8 cellular contexts compared by ENCODE assay signal in the genomic region with DNA sequence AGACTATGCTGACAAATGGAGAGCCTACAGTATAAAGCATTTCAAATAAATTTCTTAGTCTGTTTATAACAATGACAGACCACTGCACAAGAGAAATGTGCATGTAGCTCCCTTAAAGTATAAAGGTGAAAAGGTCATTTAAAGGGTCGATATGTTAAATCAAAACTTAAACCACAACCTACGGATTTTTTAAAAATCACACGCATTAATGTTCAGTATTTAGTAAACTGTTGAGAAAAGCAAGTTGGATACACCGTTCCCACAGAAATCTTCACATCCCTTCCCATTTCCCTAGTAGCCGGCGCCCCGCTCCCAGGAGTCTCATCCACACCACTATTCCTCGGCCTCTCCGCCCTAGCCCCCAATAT. TPM values are rescaled to one million over a fixed set of nuclear protein-coding genes. Genes with fewer than 3 reads are reported as not detected.
A peak's percentile ranks its signal among the peaks of the same experiment; 100 is the strongest.
DNase-seq lines count a peak whose midpoint lies in the region; ATAC-seq and TF ChIP-seq lines count a peak whose summit lies in the region.

No MANE protein-coding gene starts in this region.

- H3K4me1 Mint-ChIP-seq in H9 = peaks cover 17 to 25% of the 10 kb centered on the region in 2 experiments
- peaks cover 23% of the 10 kb centered on the region for H3K4me1 Mint-ChIP-seq in activated CD4-positive, alpha-beta memory T cell treated with anti-CD3 and anti-CD28 coated beads for 36 hours (ENCODE audit: low read depth)

- H3K27ac ChIP-seq in H9 (ENCODE audit: insufficient read length, low read depth, low read length) (no peak overlapping the region), left ventricle myocardium inferior (replicated peaks) (peak overlapping the region; percentile 92)

- H2BK12ac ChIP-seq in H9 (ENCODE audit: insufficient read length, low read depth, low read length) = no peak overlapping the region

- peaks cover 9% of the 10 kb centered on the region; the same call in 1 of the 2 replicates for H3K79me2 ChIP-seq in H9 (ENCODE audit: insufficient read depth, low read length)

- no peak overlapping the region for H3T11ph ChIP-seq in H9 (ENCODE audit: low read length)

- no peak for TF ChIP-seq POLR2A in GM18505 (IDR thresholded peaks at IDR 0.05; ENCODE audit: borderline replicate concordance, extremely low read depth, insufficient read depth, insufficient read length)

- CTCF ChIA-PET in activated CD4-positive, alpha-beta memory T cell treated with anti-CD3 and anti-CD28 coated beads for 36 hours (lab: Charles Lee) = interaction anchor here (0.6 to 1.6 kb wide), 4 partner anchors 17 to 172 kb away, joined by 3 to 5 read pairs (median 4); partner anchors contain the start of genes KLHL28, MIS18BP1 and TOGARAM1

- H3K14ac ChIP-seq in H9 (ENCODE audit: insufficient read depth, low read length) = peak overlapping the region; percentile 82; the same call in 1 of the 2 replicates

- no peak overlapping the region for H4K5ac ChIP-seq in H9 (ENCODE audit: insufficient read length, low read depth, low read length)

- H2BK5ac ChIP-seq in H9 (ENCODE audit: insufficient read length, low read length) = no peak overlapping the region

- no peak overlapping the region for H4K91ac ChIP-seq in H9 (ENCODE audit: insufficient read length, low read depth, low read length)

- intact Hi-C loops in activated CD4-positive, alpha-beta memory T cell treated with anti-CD3 and anti-CD28 coated beads for 36 hours (cut with micrococcal nuclease) = loop anchor here (1.0 kb wide), 7 partner anchors 19 to 236 kb away; partner anchors contain the start of genes MIS18BP1, PRPF39 and TOGARAM1
- intact Hi-C loops in left ventricle myocardium inferior (cut with micrococcal nuclease) = no loop called here

- peaks cover 1% of the 10 kb centered on the region for H3K36me3 ChIP-seq in left ventricle myocardium inferior

- POLR2A ChIA-PET in activated CD4-positive, alpha-beta memory T cell treated with anti-CD3 and anti-CD28 coated beads for 36 hours (lab: Charles Lee) = interaction anchor here (0.7 to 3.3 kb wide), 4 partner anchors 17 to 171 kb away, joined by 3 to 26 read pairs (median 5); partner anchors contain the start of genes KLHL28, PRPF39 and TOGARAM1

- peak overlapping the region; percentile 98 for H3K9ac ChIP-seq in H9 (ENCODE audit: extremely low read depth, insufficient read length, low read length)

- H3K4me2 ChIP-seq in H9 (ENCODE audit: insufficient read depth, insufficient read length, low read length) = peak overlapping the region; percentile 91

- no peak overlapping the region for H2AFZ ChIP-seq in H9 (ENCODE audit: low read length)

- H3K4me3 ChIP-seq in left ventricle myocardium inferior (peak overlapping the region; percentile 90), skeletal muscle cell (ENCODE audit: low read depth, low read length) (peak overlapping the region; percentile 68)

- no peaks in the 10 kb centered on the region for H3K4me1 ChIP-seq in H9 (ENCODE audit: insufficient read depth, low read length)
- H3K4me1 ChIP-seq in left ventricle myocardium inferior = peaks cover 91% of the 10 kb centered on the region

- H2BK120ac ChIP-seq in H9 (ENCODE audit: low read depth, low read length, poor library complexity, severe bottlenecking) = no peak overlapping the region

- no peaks in the 10 kb centered on the region for H3K27me3 Mint-ChIP-seq in H9 (ENCODE audit: low read depth)
- no peaks in the 10 kb centered on the region for H3K27me3 Mint-ChIP-seq in activated CD4-positive, alpha-beta memory T cell treated with anti-CD3 and anti-CD28 coated beads for 36 hours

- no peak overlapping the region for H3K56ac ChIP-seq in H9 (ENCODE audit: insufficient read length, low read depth, low read length)

- no peaks in the 10 kb centered on the region for H3K79me1 ChIP-seq in H9 (ENCODE audit: insufficient read depth, low read depth, low read length, poor library complexity, severe bottlenecking)

- H2AK5ac ChIP-seq in H9 (ENCODE audit: insufficient read length, low read length) = no peak overlapping the region

- H3K4me3 Mint-ChIP-seq in H9 = peak overlapping the region; percentile 99 to 100
- H3K4me3 Mint-ChIP-seq in activated CD4-positive, alpha-beta memory T cell treated with anti-CD3 and anti-CD28 coated beads for 36 hours = peak overlapping the region; percentile 99

- H3K27me3 ChIP-seq in H9 (ENCODE audit: insufficient read depth, low read length) = no peaks in the 10 kb centered on the region
- H3K27me3 ChIP-seq in left ventricle myocardium inferior (ENCODE audit: low read depth) = no peaks in the 10 kb centered on the region

- no peak for DNase-seq in H9
- no peak for DNase-seq in activated CD4-positive, alpha-beta memory T cell treated with anti-CD3 and anti-CD28 coated beads for 36 hours
- no peak for DNase-seq in left ventricle myocardium inferior
- no peak for DNase-seq in skeletal muscle cell (ENCODE audit: low read depth)
- no peak for DNase-seq in stimulated activated CD4-positive, alpha-beta T cell treated with anti-CD3 and anti-CD28 coated beads, Interleukin-15, amount 100 ng/mL, for 24 hours
- DNase-seq in NCI-H187 (lab: John Stamatoyannopoulos, UW) = no peak

- H3K23me2 ChIP-seq in H9 (ENCODE audit: insufficient read length, low read depth, low read length, poor library complexity, severe bottlenecking) = peaks cover 2% of the 10 kb centered on the region

- H3K4ac ChIP-seq in H9 (ENCODE audit: low read depth, low read length) = no peak overlapping the region

- TF ChIP-seq CTCF in H9 (conservative IDR thresholded peaks at IDR 0.05) (no peak), left ventricle myocardium inferior (IDR thresholded peaks at IDR 0.05; ENCODE audit: borderline replicate concordance) (no peak)

- H2BK20ac ChIP-seq in H9 (ENCODE audit: low read depth, low read length, poor library complexity, severe bottlenecking) = no peak overlapping the region

- ATAC-seq in HG03460 (IDR thresholded peaks at IDR 0.05; ENCODE audit: unreplicated experiment) (no peak), GM18505 (IDR thresholded peaks at IDR 0.05; ENCODE audit: unreplicated experiment) (no peak)

- H3K9me3 ChIP-seq in H9 (ENCODE audit: control insufficient read depth, low read depth, low read length) (no peaks in the 10 kb centered on the region), left ventricle myocardium inferior (replicated peaks) (no peaks in the 10 kb centered on the region)

- no peak overlapping the region for H2BK15ac ChIP-seq in H9 (ENCODE audit: low read depth, low read length)

- H4K8ac ChIP-seq in H9 (replicated peaks; ENCODE audit: insufficient read length, low read depth, low read length) = no peak overlapping the region

- no peaks in the 10 kb centered on the region for H3K9me3 Mint-ChIP-seq in H9
- no peaks in the 10 kb centered on the region for H3K9me3 Mint-ChIP-seq in activated CD4-positive, alpha-beta memory T cell treated with anti-CD3 and anti-CD28 coated beads for 36 hours

- peak overlapping the region; percentile 98 to 100 (median 99) for H3K27ac Mint-ChIP-seq in H9
- peak overlapping the region; percentile 98 for H3K27ac Mint-ChIP-seq in activated CD4-positive, alpha-beta memory T cell treated with anti-CD3 and anti-CD28 coated beads for 36 hours

- H3K23ac ChIP-seq in H9 (ENCODE audit: insufficient read length, low read depth, low read length) = no peak overlapping the region

- no CpG with 5 or more reads among the region's 9 CpGs for WGBS in H9 (ENCODE audit: extremely low coverage, insufficient read length, low lambda C conversion rate)

- H3K18ac ChIP-seq in H9 (ENCODE audit: insufficient read length, low read depth, low read length) = peak overlapping the region; percentile 53

- peaks cover 3 to 12% (median 9%) of the 10 kb centered on the region in 3 experiments; a peak in 4 of 7 replicates for H3K36me3 Mint-ChIP-seq in H9 (ENCODE audit: insufficient read depth in 1 of 3, low read depth in 3 of 3)
- H3K36me3 Mint-ChIP-seq in activated CD4-positive, alpha-beta memory T cell treated with anti-CD3 and anti-CD28 coated beads for 36 hours = peaks cover 4% of the 10 kb centered on the region

- H4K20me1 ChIP-seq in H9 (ENCODE audit: control insufficient read depth, insufficient read depth, insufficient read length) = no peaks in the 10 kb centered on the region

RNA-seq across cellular contexts. Expression of gene FKBP3, which starts 0.6 kb away (rescaled TPM):
- total RNA-seq in H9 (2021) (154 and 157 TPM in 2 replicates), left ventricle myocardium inferior (107 TPM)
- total RNA-seq in activated CD4-positive, alpha-beta memory T cell treated with anti-CD3 and anti-CD28 coated beads for 36 hours = 10 to 100 TPM; 71.2 to 72.4 TPM

RNA-seq across cellular contexts. Expression of gene FANCM, which starts 2.1 kb away (rescaled TPM):
- total RNA-seq in H9 (2021) = 9.1 and 11.9 TPM in 2 replicates
- total RNA-seq in activated CD4-positive, alpha-beta memory T cell treated with anti-CD3 and anti-CD28 coated beads for 36 hours = 10 to 100 TPM; 15.9 to 17.2 TPM
- 2.7 TPM for total RNA-seq in left ventricle myocardium inferior

RNA-seq across cellular contexts. Expression of gene PRPF39, which starts 49.8 kb away (rescaled TPM):
- total RNA-seq in H9 (2021) (57.2 and 59.8 TPM in 2 replicates), left ventricle myocardium inferior (11.1 TPM)
- total RNA-seq in activated CD4-positive, alpha-beta memory T cell treated with anti-CD3 and anti-CD28 coated beads for 36 hours = 10 to 100 TPM; 38.9 to 40.9 TPM
